11 cellular contexts compared by ENCODE assay signal in genomic region chr7:54596747-54597146, GRCh38.
DNase-seq lines count a peak whose midpoint lies in the region; ATAC-seq lines count a peak whose summit lies in the region.
"Had no signal": no experiment of that assay in that cellular context is flagged by ENCODE, and none has a peak within 500 bp of the region (broad histone marks: within the 10 kb centered on the region; RNA-seq: fewer than 3 reads in every experiment).

No MANE protein-coding gene starts in this region.

- peak; percentile 96 for ATAC-seq in GM18870 (IDR thresholded peaks at IDR 0.05; ENCODE audit: unreplicated experiment)
- ATAC-seq in GM21529 (IDR thresholded peaks at IDR 0.05; ENCODE audit: unreplicated experiment), result peak; percentile 99
- ATAC-seq in HG03108 (IDR thresholded peaks at IDR 0.05; ENCODE audit: unreplicated experiment), result peak; percentile 72
- no peak for ATAC-seq in GM19452 (IDR thresholded peaks at IDR 0.05; ENCODE audit: unreplicated experiment)

- DNase-seq in SKM-1 treated with dmso at 0.1 percent for 144 hours (lab: John Stamatoyannopoulos, UW; ENCODE audit: unreplicated experiment) (peak; percentile 37), NCI-H146 (lab: John Stamatoyannopoulos, UW) (no peak), NCI-H748 treated with DMSO at 0.1 percent for 48 hours (lab: John Stamatoyannopoulos, UW) (no peak), AML-193 (lab: John Stamatoyannopoulos, UW) (no peak)
- DNase-seq: activated CD8-positive, alpha-beta memory T cell treated with anti-CD3 and anti-CD28 coated beads, Interleukin-2, amount 50 U/mL, for 4 hours; CD4-positive, CD25-positive, alpha-beta regulatory T cell; Kasumi-1 had no signal
